In genomic region chr21:29208666-29209059, GRCh38 we compare ENCODE assay signal across 10 cellular contexts.
DNase-seq lines count a peak whose midpoint lies in the region; ATAC-seq, FAIRE-seq and TF ChIP-seq lines count a peak whose summit lies in the region.
"Had no signal": no experiment of that assay in that cellular context is flagged by ENCODE, and none has a peak within 500 bp of the region (broad histone marks: within the 10 kb centered on the region; RNA-seq: fewer than 3 reads in every experiment).

No MANE protein-coding gene starts in this region.

- peak overlapping the region; percentile 60 for H3K27ac ChIP-seq in skeletal muscle tissue (ENCODE audit: low read depth, low read length)

- no peak for TF ChIP-seq CTCF in fibroblast of pulmonary artery (IDR thresholded peaks at IDR 0.05; ENCODE audit: low read length, missing control alignments)

- H3K4me3 ChIP-seq in fibroblast of pulmonary artery (replicated peaks; ENCODE audit: low read depth, low read length): peak overlapping the region; percentile 15
- no peak overlapping the region for H3K4me3 ChIP-seq in skeletal muscle tissue (ENCODE audit: low read length in 3 of 3)
- H3K4me3 ChIP-seq: GM23338 had no signal

- no peaks in the 10 kb centered on the region for H3K36me3 ChIP-seq in skeletal muscle tissue (ENCODE audit: control insufficient read depth in 3 of 3, insufficient read depth in 3 of 3, low read length in 3 of 3)

- H3K9me3 ChIP-seq in skeletal muscle tissue (ENCODE audit: control insufficient read depth in 3 of 3, low read length in 3 of 3): no peaks in the 10 kb centered on the region

- no peaks in the 10 kb centered on the region for H3K4me1 ChIP-seq in skeletal muscle tissue (ENCODE audit: control insufficient read depth in 3 of 3, insufficient read depth in 3 of 3, low read length in 3 of 3)

- peak; percentile 93 for FAIRE-seq in GM19239 (lab: Jason Lieb, UNC)

- no peaks in the 10 kb centered on the region for H3K27me3 ChIP-seq in skeletal muscle tissue (ENCODE audit: control insufficient read depth in 3 of 3, insufficient read depth in 3 of 3, low read length in 3 of 3)

- no peak for ATAC-seq in GM18520 (IDR thresholded peaks at IDR 0.05; ENCODE audit: unreplicated experiment)
- ATAC-seq in HG03045 (IDR thresholded peaks at IDR 0.05; ENCODE audit: unreplicated experiment): no peak
- ATAC-seq in GM21529 (IDR thresholded peaks at IDR 0.05; ENCODE audit: unreplicated experiment): no peak
- ATAC-seq: GM23338 had no signal

- no peak overlapping the region for H3K9ac ChIP-seq in skeletal muscle tissue (ENCODE audit: low read depth in 1 of 3, low read length in 3 of 3)

- in situ Hi-C loops in SK-MEL-5 (cut with HindIII; ENCODE audit: low pct_unique_long_range_greater_than_20kb, low sequenced_read_pairs): no loop called here

- DNase-seq in GM19239 (ENCODE audit: insufficient read length, low spot score): no peak
- peak; percentile 44 for DNase-seq in SK-MEL-5 (ENCODE audit: low read depth, low spot score)
- DNase-seq in fibroblast of pulmonary artery (ENCODE audit: low read depth): peak; percentile 89
- DNase-seq in stimulated activated naive CD4-positive, alpha-beta T cell (lab: John Stamatoyannopoulos, UW): no peak
- DNase-seq: activated CD4-positive, alpha-beta T cell treated with anti-CD3 and anti-CD28 coated beads for 4 hours had no signal

Comparison
In these comparisons a context has a peak if more than half of its experiments do, and no peak if none do; other contexts are left out.
1. DNase-seq: peak in SK-MEL-5 (single experiment) and fibroblast of pulmonary artery (single experiment); none in GM19239 (single experiment) and stimulated activated naive CD4-positive, alpha-beta T cell (0 of 6).